In genomic region chr9:8859416-8859815, GRCh38 we compare ENCODE assay signal across 22 cellular contexts.
DNase-seq lines count a peak whose midpoint lies in the region; ATAC-seq and TF ChIP-seq lines count a peak whose summit lies in the region.
"Had no signal": no experiment of that assay in that cellular context is flagged by ENCODE, and none has a peak within 500 bp of the region (broad histone marks: within the 10 kb centered on the region; RNA-seq: fewer than 3 reads in every experiment).

No MANE protein-coding gene starts in this region.

- H3K27me3 ChIP-seq in ascending aorta (no peaks in the 10 kb centered on the region), thoracic aorta (replicated peaks; ENCODE audit: insufficient read depth) (no peaks in the 10 kb centered on the region)

- DNase-seq in NCI-H82 (lab: John Stamatoyannopoulos, UW) (peak; percentile 25), NCI-H82 treated with DMSO at 0.1 percent for 48 hours (lab: John Stamatoyannopoulos, UW; ENCODE audit: unreplicated experiment) (no peak), ascending aorta (ENCODE audit: low spot score in 2 of 2) (no peak), mesothelial cell of epicardium (ENCODE audit: low spot score in 2 of 2, unreplicated experiment in 2 of 2) (no peak), thoracic aorta (ENCODE audit: low spot score) (no peak), cerebellar nuclear complex (lab: John Stamatoyannopoulos, UW) (no peak)
- DNase-seq: activated CD4-positive, alpha-beta T cell treated with anti-CD3 and anti-CD28 coated beads, Interleukin-2, amount 10 ng/mL, durations not matched to agents 7 days and 5 days; activated naive CD4-positive, alpha-beta T cell treated with anti-CD3 and anti-CD28 coated beads for 36 hours; activated T-cell treated with anti-CD3 and anti-CD28 coated beads for 4 hours; CD4-positive, alpha-beta memory T cell; H7; left lung; NCI-H2029; SK-N-SH; stomach had no signal

- H3K4me3 Mint-ChIP-seq in mesothelial cell of epicardium: peak overlapping the region; percentile 78
- H3K4me3 Mint-ChIP-seq: dendritic cell treated with granulocyte-macrophage colony-stimulating factor and Interleukin-4, amounts not matched to agents 40 ng/mL and 50 ng/mL, for 4 days had no signal

- peaks cover 13% of the 10 kb centered on the region for H3K27me3 Mint-ChIP-seq in mesothelial cell of epicardium (ENCODE audit: low read depth)

- H3K4me1 ChIP-seq in ascending aorta (peaks cover 0 to 8% of the 10 kb centered on the region in 2 donors), thoracic aorta (ENCODE audit: control insufficient read depth in 1 of 2, low read depth in 2 of 2) (peaks cover 0 to 20% of the 10 kb centered on the region in 2 donors)
- H3K4me1 ChIP-seq: left lung, uterus had no signal

- intact Hi-C loops in ascending aorta (cut with DNase I): loop anchor here (5.0 kb wide), 2 partner anchors 127 to 142 kb away; no protein-coding TSS in a partner anchor

- peak overlapping the region; percentile 77 to 78 for H3K4me3 ChIP-seq in ascending aorta
- H3K4me3 ChIP-seq in thoracic aorta: peak overlapping the region; percentile 81
- H3K4me3 ChIP-seq: K562, left lung, pancreas had no signal

- TF ChIP-seq CTCF in ascending aorta (IDR thresholded peaks at IDR 0.05) (no peak), mesothelial cell of epicardium (IDR thresholded peaks at IDR 0.05; ENCODE audit: unreplicated experiment) (no peak), thoracic aorta (IDR thresholded peaks at IDR 0.05) (no peak)

- ATAC-seq in thoracic aorta (ENCODE audit: insufficient number of reproducible peaks, low FRiP score, low read depth) (no peak), GM18861 (IDR thresholded peaks at IDR 0.05; ENCODE audit: unreplicated experiment) (no peak), GM21723 (IDR thresholded peaks at IDR 0.05; ENCODE audit: unreplicated experiment) (no peak)
- ATAC-seq: K562 had no signal

- peaks cover 58% of the 10 kb centered on the region for H3K4me1 Mint-ChIP-seq in mesothelial cell of epicardium
- H3K4me1 Mint-ChIP-seq: activated CD4-positive, alpha-beta T cell treated with anti-CD3 and anti-CD28 coated beads, Interleukin-2, amount 10 ng/mL, durations not matched to agents 7 days and 5 days had no signal

- no peaks in the 10 kb centered on the region for H3K9me3 ChIP-seq in ascending aorta
- H3K9me3 ChIP-seq in thoracic aorta: no peaks in the 10 kb centered on the region
- H3K9me3 ChIP-seq: left lung, pancreas, SK-N-SH, stomach, uterus had no signal

- H3K27ac Mint-ChIP-seq in mesothelial cell of epicardium: no peak overlapping the region
- H3K27ac Mint-ChIP-seq: activated CD4-positive, alpha-beta T cell treated with anti-CD3 and anti-CD28 coated beads, Interleukin-2, amount 10 ng/mL, durations not matched to agents 7 days and 5 days; activated naive CD4-positive, alpha-beta T cell treated with anti-CD3 and anti-CD28 coated beads for 36 hours; CD4-positive, alpha-beta memory T cell; dendritic cell treated with granulocyte-macrophage colony-stimulating factor and Interleukin-4, amounts not matched to agents 40 ng/mL and 50 ng/mL, for 4 days had no signal

- no peaks in the 10 kb centered on the region for H3K36me3 ChIP-seq in ascending aorta
- H3K36me3 ChIP-seq in thoracic aorta: no peaks in the 10 kb centered on the region
- H3K36me3 ChIP-seq: left lung, pancreas, stomach, uterus had no signal

- H3K9me3 Mint-ChIP-seq in mesothelial cell of epicardium: no peaks in the 10 kb centered on the region
- H3K9me3 Mint-ChIP-seq: activated CD4-positive, alpha-beta T cell treated with anti-CD3 and anti-CD28 coated beads, Interleukin-2, amount 10 ng/mL, durations not matched to agents 7 days and 5 days; activated naive CD4-positive, alpha-beta T cell treated with anti-CD3 and anti-CD28 coated beads for 36 hours; dendritic cell treated with granulocyte-macrophage colony-stimulating factor and Interleukin-4, amounts not matched to agents 40 ng/mL and 50 ng/mL, for 4 days had no signal

- peak overlapping the region; percentile 76 to 83 for H3K27ac ChIP-seq in ascending aorta
- H3K27ac ChIP-seq in thoracic aorta: peak overlapping the region; percentile 57 to 86
- H3K27ac ChIP-seq: epithelial cell of prostate, left lung, pancreas, stomach had no signal

- no peaks in the 10 kb centered on the region for H3K36me3 Mint-ChIP-seq in mesothelial cell of epicardium
- H3K36me3 Mint-ChIP-seq: CD4-positive, alpha-beta memory T cell had no signal
